ENCODE assay signal across 8 cellular contexts in genomic region chr5:67010684-67011409, GRCh38.
DNase-seq lines count a peak whose midpoint lies in the region; ATAC-seq and TF ChIP-seq lines count a peak whose summit lies in the region.

No MANE protein-coding gene starts in this region.

- no peak overlapping the region for H3K4me3 ChIP-seq in left lung
- no peak overlapping the region for H3K4me3 ChIP-seq in upper lobe of right lung

- peak overlapping the region; percentile 1 for H3K27ac Mint-ChIP-seq in activated naive CD8-positive, alpha-beta T cell
- no peak overlapping the region for H3K27ac Mint-ChIP-seq in activated naive CD8-positive, alpha-beta T cell treated with anti-CD3 and anti-CD28 coated beads for 36 hours
- H3K27ac Mint-ChIP-seq in activated naive CD4-positive, alpha-beta T cell treated with anti-CD3 and anti-CD28 coated beads, Interleukin-2, amount 50 U/mL, for 72 hours = peak overlapping the region; percentile 92 to 94
- no peak overlapping the region for H3K27ac Mint-ChIP-seq in immature natural killer cell

- H3K27me3 ChIP-seq in left lung (no peaks in the 10 kb centered on the region), upper lobe of right lung (no peaks in the 10 kb centered on the region)

- ATAC-seq in activated naive CD4-positive, alpha-beta T cell treated with anti-CD3 and anti-CD28 coated beads, Interleukin-2, amount 50 U/mL, for 72 hours = peak; percentile 62 to 85
- ATAC-seq in left lung (peak; percentile 12), upper lobe of right lung (peak; percentile 45)

- DNase-seq in activated naive CD8-positive, alpha-beta T cell treated with anti-CD3 and anti-CD28 coated beads for 36 hours = no peak
- peak in 1 of 2 donors; percentile 76 for DNase-seq in activated naive CD4-positive, alpha-beta T cell treated with anti-CD3 and anti-CD28 coated beads, Interleukin-2, amount 50 U/mL, for 72 hours (ENCODE audit: low spot score in 2 of 2)
- no peak for DNase-seq in left lung
- DNase-seq in upper lobe of right lung = no peak
- DNase-seq in NCI-H446 treated with DMSO at 0.1 percent for 48 hours (lab: John Stamatoyannopoulos, UW) = no peak
- no peak for DNase-seq in DMS153 (lab: John Stamatoyannopoulos, UW)
- DNase-seq in immature natural killer cell = no peak

- H3K9me3 ChIP-seq in left lung (no peaks in the 10 kb centered on the region), upper lobe of right lung (no peaks in the 10 kb centered on the region)

- H3K36me3 Mint-ChIP-seq in activated naive CD8-positive, alpha-beta T cell = peaks cover 28% of the 10 kb centered on the region
- peaks cover 10% of the 10 kb centered on the region for H3K36me3 Mint-ChIP-seq in activated naive CD8-positive, alpha-beta T cell treated with anti-CD3 and anti-CD28 coated beads for 36 hours
- peaks cover 15 to 18% of the 10 kb centered on the region in 2 donors for H3K36me3 Mint-ChIP-seq in activated naive CD4-positive, alpha-beta T cell treated with anti-CD3 and anti-CD28 coated beads, Interleukin-2, amount 50 U/mL, for 72 hours
- H3K36me3 Mint-ChIP-seq in immature natural killer cell = no peaks in the 10 kb centered on the region

- intact Hi-C loops in left lung (cut with DNase I) (no loop called here), upper lobe of right lung (cut with DNase I) (no loop called here)

- TF ChIP-seq CTCF in left lung (IDR thresholded peaks at IDR 0.05) (no peak), upper lobe of right lung (IDR thresholded peaks at IDR 0.05) (no peak)

- H3K4me1 ChIP-seq in left lung (peaks cover 23 to 34% of the 10 kb centered on the region in 2 donors), upper lobe of right lung (peaks cover 47% of the 10 kb centered on the region)

- H3K4me3 Mint-ChIP-seq in activated naive CD8-positive, alpha-beta T cell = no peak overlapping the region
- H3K4me3 Mint-ChIP-seq in activated naive CD8-positive, alpha-beta T cell treated with anti-CD3 and anti-CD28 coated beads for 36 hours = no peak overlapping the region
- no peak overlapping the region for H3K4me3 Mint-ChIP-seq in immature natural killer cell

- peaks cover 93% of the 10 kb centered on the region for H3K4me1 Mint-ChIP-seq in activated naive CD8-positive, alpha-beta T cell (ENCODE audit: low read depth)
- peaks cover 76% of the 10 kb centered on the region for H3K4me1 Mint-ChIP-seq in activated naive CD8-positive, alpha-beta T cell treated with anti-CD3 and anti-CD28 coated beads for 36 hours
- H3K4me1 Mint-ChIP-seq in immature natural killer cell = peaks cover 4 to 8% of the 10 kb centered on the region in 2 donors

- H3K27me3 Mint-ChIP-seq in activated naive CD8-positive, alpha-beta T cell = no peaks in the 10 kb centered on the region
- no peaks in the 10 kb centered on the region for H3K27me3 Mint-ChIP-seq in activated naive CD8-positive, alpha-beta T cell treated with anti-CD3 and anti-CD28 coated beads for 36 hours
- H3K27me3 Mint-ChIP-seq in immature natural killer cell (ENCODE audit: low read depth in 3 of 3) = peaks cover 0 to 3% (median 2%) of the 10 kb centered on the region in 3 donors

- H3K27ac ChIP-seq in left lung = peak overlapping the region; percentile 39 to 64
- peak overlapping the region; percentile 55 for H3K27ac ChIP-seq in upper lobe of right lung

- H3K36me3 ChIP-seq in left lung (no peaks in the 10 kb centered on the region), upper lobe of right lung (no peaks in the 10 kb centered on the region)

- no peaks in the 10 kb centered on the region for H3K9me3 Mint-ChIP-seq in activated naive CD8-positive, alpha-beta T cell (ENCODE audit: low read depth)
- no peaks in the 10 kb centered on the region for H3K9me3 Mint-ChIP-seq in activated naive CD8-positive, alpha-beta T cell treated with anti-CD3 and anti-CD28 coated beads for 36 hours
- H3K9me3 Mint-ChIP-seq in activated naive CD4-positive, alpha-beta T cell treated with anti-CD3 and anti-CD28 coated beads, Interleukin-2, amount 50 U/mL, for 72 hours = no peaks in the 10 kb centered on the region
- peaks cover 0 to 1% (median 0%) of the 10 kb centered on the region in 6 donors for H3K9me3 Mint-ChIP-seq in immature natural killer cell

Comparison
In these comparisons a context has a peak if more than half of its experiments do, and no peak if none do; other contexts are left out.
1. H3K27ac Mint-ChIP-seq: peak in activated naive CD8-positive, alpha-beta T cell (single experiment) and activated naive CD4-positive, alpha-beta T cell treated with anti-CD3 and anti-CD28 coated beads, Interleukin-2, amount 50 U/mL, for 72 hours (2 of 2); none in activated naive CD8-positive, alpha-beta T cell treated with anti-CD3 and anti-CD28 coated beads for 36 hours (single experiment) and immature natural killer cell (0 of 6).
2. ATAC-seq: peak in every context shown above with its lines; median percentile 74 in activated naive CD4-positive, alpha-beta T cell treated with anti-CD3 and anti-CD28 coated beads, Interleukin-2, amount 50 U/mL, for 72 hours; 45 in upper lobe of right lung; 12 in left lung.